In genomic region chr18:49168970-49169619, GRCh38 we compare ENCODE assay signal across 8 cellular contexts.
DNase-seq lines count a peak whose midpoint lies in the region; ATAC-seq and TF ChIP-seq lines count a peak whose summit lies in the region.

No MANE protein-coding gene starts in this region.

- H3K79me1 ChIP-seq in mesendoderm (ENCODE audit: low read length): no peaks in the 10 kb centered on the region

- no peaks in the 10 kb centered on the region for H3K4me1 ChIP-seq in colonic mucosa
- no peaks in the 10 kb centered on the region for H3K4me1 ChIP-seq in mesendoderm (ENCODE audit: control insufficient read depth, low read depth, low read length)
- no peaks in the 10 kb centered on the region for H3K4me1 ChIP-seq in left ventricle myocardium inferior

- no peak overlapping the region for H3K4ac ChIP-seq in mesendoderm (ENCODE audit: low read depth, low read length)

- DNase-seq in GM12865 (ENCODE audit: low read depth): peak; percentile 81
- DNase-seq in GM20000 (ENCODE audit: low spot score): peak; percentile 34
- DNase-seq in colonic mucosa: peak; percentile 35
- no peak for DNase-seq in pons (ENCODE audit: low spot score)
- DNase-seq in mesendoderm: no peak
- no peak for DNase-seq in left ventricle myocardium inferior
- DNase-seq in AG20443 (ENCODE audit: low spot score): no peak

- H3K9me3 ChIP-seq in colonic mucosa: no peaks in the 10 kb centered on the region
- H3K9me3 ChIP-seq in left ventricle myocardium inferior (replicated peaks): peaks cover 14% of the 10 kb centered on the region

- intact Hi-C loops in colonic mucosa (cut with DNase I) (no loop called here), left ventricle myocardium inferior (cut with micrococcal nuclease) (no loop called here)

- TF ChIP-seq CTCF in GM12865 (IDR thresholded peaks at IDR 0.05; ENCODE audit: insufficient read depth, low read depth, low read length, missing control alignments) (peak; percentile 22), GM20000 (IDR thresholded peaks at IDR 0.05; ENCODE audit: extremely low read depth, missing control alignments) (peak; percentile 20), colonic mucosa (IDR thresholded peaks at IDR 0.05) (no peak), left ventricle myocardium inferior (IDR thresholded peaks at IDR 0.05; ENCODE audit: borderline replicate concordance) (no peak)

- no peak overlapping the region for H4K8ac ChIP-seq in mesendoderm (ENCODE audit: low read depth, low read length)

- peak; percentile 89 for ATAC-seq in HG03520 (IDR thresholded peaks at IDR 0.05; ENCODE audit: unreplicated experiment)

- WGBS in mesendoderm (ENCODE audit: extremely low coverage, insufficient coverage, low lambda C conversion rate): no CpG with 5 or more reads among the region's 8 CpGs

- H3K4me3 ChIP-seq in GM12865 (ENCODE audit: low read depth, low read length) (peak overlapping the region; percentile 3; the same call in 1 of the 2 replicates), colonic mucosa (no peak overlapping the region), mesendoderm (ENCODE audit: low read length) (no peak overlapping the region), left ventricle myocardium inferior (no peak overlapping the region)

- no peak overlapping the region for H4K5ac ChIP-seq in mesendoderm (ENCODE audit: low read length)

- no peak overlapping the region for H2BK5ac ChIP-seq in mesendoderm (ENCODE audit: low read length)

- no peak overlapping the region for H2BK15ac ChIP-seq in mesendoderm (replicated peaks; ENCODE audit: low read depth)

- H3K9ac ChIP-seq in colonic mucosa (ENCODE audit: low read depth in 2 of 2, low read length in 2 of 2) (no peak overlapping the region), mesendoderm (ENCODE audit: low read length) (no peak overlapping the region)

- H3K79me2 ChIP-seq in mesendoderm (ENCODE audit: control insufficient read depth, insufficient read depth, low read length): no peaks in the 10 kb centered on the region

- no peak overlapping the region for H3K23ac ChIP-seq in mesendoderm (ENCODE audit: low read length)

- H3K56ac ChIP-seq in mesendoderm (ENCODE audit: low read length): no peak overlapping the region

- no peak overlapping the region for H2AK5ac ChIP-seq in mesendoderm (ENCODE audit: low read length)

- H3K27me3 ChIP-seq in colonic mucosa (no peaks in the 10 kb centered on the region), mesendoderm (ENCODE audit: insufficient read depth, low read length, poor library complexity) (no peaks in the 10 kb centered on the region), left ventricle myocardium inferior (ENCODE audit: low read depth) (no peaks in the 10 kb centered on the region)

- H2BK120ac ChIP-seq in mesendoderm (ENCODE audit: low read depth, low read length): no peak overlapping the region

- no peak overlapping the region for H3K18ac ChIP-seq in mesendoderm (ENCODE audit: low read length)

- H3K36me3 ChIP-seq in colonic mucosa (no peaks in the 10 kb centered on the region), mesendoderm (ENCODE audit: control insufficient read depth, insufficient read depth, low read length) (no peaks in the 10 kb centered on the region), left ventricle myocardium inferior (peaks cover 10% of the 10 kb centered on the region)

- H3K4me2 ChIP-seq in mesendoderm (ENCODE audit: low read length): no peak overlapping the region

- H3K27ac ChIP-seq in colonic mucosa (no peak overlapping the region), mesendoderm (ENCODE audit: low read depth, low read length) (no peak overlapping the region), left ventricle myocardium inferior (replicated peaks) (no peak overlapping the region)

Comparison
In these comparisons a context has a peak if more than half of its experiments do, and no peak if none do; other contexts are left out.
1. DNase-seq: peak in GM12865 (single experiment), GM20000 (single experiment) and colonic mucosa (single experiment); none in pons (single experiment), mesendoderm (single experiment), left ventricle myocardium inferior (single experiment) and AG20443 (single experiment).
2. CTCF ChIP-seq: peak in GM12865 (single experiment) and GM20000 (single experiment); none in colonic mucosa (single experiment) and left ventricle myocardium inferior (single experiment).